ENCODE assay signal across 8 cellular contexts in the genomic region with DNA sequence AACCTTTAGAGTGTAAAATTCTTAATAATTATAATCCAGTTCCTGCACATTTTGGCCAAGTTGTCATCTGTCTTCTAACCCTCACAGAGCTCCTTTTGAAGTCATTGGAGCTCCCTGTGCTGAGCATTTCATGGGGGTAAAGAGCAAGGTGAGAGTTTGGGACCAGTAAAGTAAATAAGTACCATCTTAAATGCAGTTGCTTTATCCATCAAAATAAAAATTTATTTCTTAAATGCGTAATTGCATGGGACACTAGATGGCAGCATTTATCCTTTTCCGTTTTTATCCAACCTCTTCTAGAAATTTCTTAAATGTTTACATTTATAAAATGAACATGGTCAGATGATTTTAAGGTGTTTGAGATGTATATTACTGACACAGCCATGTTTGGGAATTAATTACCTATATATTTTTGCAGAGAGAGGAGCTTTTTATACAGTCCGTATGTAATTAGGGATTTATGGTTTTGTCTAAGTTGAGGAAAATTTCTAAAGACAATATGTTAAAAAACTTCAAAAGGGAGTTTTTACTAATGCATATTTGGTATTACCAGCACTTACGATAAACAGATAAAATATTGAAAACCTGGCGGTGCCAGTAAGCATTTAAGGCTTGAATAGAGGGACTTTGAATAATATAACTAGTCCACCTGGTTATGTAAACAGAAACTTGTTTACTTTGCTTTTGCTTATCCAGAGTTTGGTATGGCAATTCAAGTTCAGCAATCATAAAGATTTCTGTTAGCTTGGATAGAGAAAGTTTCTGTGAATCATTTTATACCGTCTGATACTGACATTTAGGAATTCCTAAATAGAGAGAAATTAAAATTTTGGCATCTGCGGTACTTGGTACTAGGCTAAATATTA. TPM values are rescaled to one million over a fixed set of nuclear protein-coding genes. Genes with fewer than 3 reads are reported as not detected.
A peak's percentile ranks its signal among the peaks of the same experiment; 100 is the strongest.
DNase-seq lines count a peak whose midpoint lies in the region; ATAC-seq and TF ChIP-seq lines count a peak whose summit lies in the region.

No MANE protein-coding gene starts in this region.

- no peak overlapping the region for H2BK15ac ChIP-seq in neuronal stem cell (ENCODE audit: low read length)

- H3K4ac ChIP-seq in neuronal stem cell (ENCODE audit: low read length) = no peak overlapping the region

- H3K4me1 ChIP-seq in CD8-positive, alpha-beta T cell (ENCODE audit: insufficient read depth, low read length) = no peaks in the 10 kb centered on the region
- H3K4me1 ChIP-seq in neuronal stem cell (ENCODE audit: control insufficient read depth in 2 of 2, insufficient read depth in 1 of 2, low read depth in 1 of 2, low read length in 2 of 2) = peaks cover 3% of the 10 kb centered on the region in 2 donors

- H2BK12ac ChIP-seq in neuronal stem cell (ENCODE audit: low read length) = no peak overlapping the region

- H3K4me1 Mint-ChIP-seq in CD8-positive, alpha-beta T cell (ENCODE audit: low read depth) = peaks cover 19% of the 10 kb centered on the region
- H3K4me1 Mint-ChIP-seq in brain (peaks cover 52% of the 10 kb centered on the region), mesothelial cell of epicardium (peaks cover 2% of the 10 kb centered on the region)

- no peak overlapping the region for H3K27ac ChIP-seq in CD8-positive, alpha-beta T cell (ENCODE audit: low read depth, low read length)
- no peak overlapping the region for H3K27ac ChIP-seq in neuronal stem cell (replicated peaks; ENCODE audit: low read length)

- H2AK5ac ChIP-seq in neuronal stem cell (ENCODE audit: low read depth, low read length) = no peak overlapping the region

- H3K27me3 Mint-ChIP-seq in CD8-positive, alpha-beta T cell (ENCODE audit: low read depth) = no peaks in the 10 kb centered on the region
- H3K27me3 Mint-ChIP-seq in brain (no peaks in the 10 kb centered on the region), mesothelial cell of epicardium (ENCODE audit: low read depth) (no peaks in the 10 kb centered on the region)

- H3K4me2 ChIP-seq in neuronal stem cell (ENCODE audit: insufficient read depth, low read length, poor library complexity, severe bottlenecking) = no peak overlapping the region

- H3K18ac ChIP-seq in neuronal stem cell (ENCODE audit: low read length) = no peak overlapping the region

- peaks cover 17% of the 10 kb centered on the region for H3K36me3 ChIP-seq in CD8-positive, alpha-beta T cell (ENCODE audit: insufficient read depth, low read length)
- peaks cover 11 to 100% of the 10 kb centered on the region in 2 donors for H3K36me3 ChIP-seq in neuronal stem cell (replicated peaks in 1 of 2; ENCODE audit: control insufficient read depth in 2 of 2, insufficient read depth in 2 of 2, low read length in 2 of 2)

- H3K79me1 ChIP-seq in neuronal stem cell (ENCODE audit: low read depth, low read length) = peaks cover 6% of the 10 kb centered on the region

- H4K8ac ChIP-seq in neuronal stem cell (ENCODE audit: low read depth, low read length) = no peak overlapping the region

- no peaks in the 10 kb centered on the region for H3K9me3 Mint-ChIP-seq in CD8-positive, alpha-beta T cell
- H3K9me3 Mint-ChIP-seq in brain = no peaks in the 10 kb centered on the region
- no peaks in the 10 kb centered on the region for H3K9me3 Mint-ChIP-seq in mesothelial cell of epicardium

- no peak overlapping the region for H2BK120ac ChIP-seq in neuronal stem cell (ENCODE audit: low read depth, low read length)

- CTCF ChIA-PET in CD8-positive, alpha-beta T cell (lab: Charles Lee) = interaction anchor here (1.3 kb wide), 1 partner anchor 206 kb away, joined by 4 read pairs; no protein-coding TSS in a partner anchor

- no peak overlapping the region for H3K4me3 ChIP-seq in CD8-positive, alpha-beta T cell (ENCODE audit: low read depth, low read length)
- peak overlapping the region; percentile 34 for H3K4me3 ChIP-seq in LNCaP clone FGC (ENCODE audit: low read depth, low read length)
- H3K4me3 ChIP-seq in neuronal stem cell (ENCODE audit: low read length in 2 of 2) = no peak overlapping the region

- DNase-seq in CD8-positive, alpha-beta T cell = no peak
- DNase-seq in LNCaP clone FGC (ENCODE audit: low read depth) (peak; percentile 26), mesothelial cell of epicardium (ENCODE audit: low spot score in 2 of 2, unreplicated experiment in 2 of 2) (no peak), neuronal stem cell (ENCODE audit: low spot score) (no peak), Ammon's horn (ENCODE audit: low spot score) (no peak)
- no peak for DNase-seq in stimulated activated CD4-positive, alpha-beta T cell treated with anti-CD3 and anti-CD28 coated beads, Interleukin-1b, Interleukin-23, amount 100 ng/mL, for 48 hours
- DNase-seq in activated naive CD4-positive, alpha-beta T cell treated with Interleukin-2 at 50 U/mL for 16 hours = no peak

- no peak overlapping the region for H3K14ac ChIP-seq in neuronal stem cell (ENCODE audit: low read length)

- H3K23ac ChIP-seq in neuronal stem cell (ENCODE audit: low read depth, low read length, poor library complexity) = no peak overlapping the region

- no peak overlapping the region for H3K4me3 Mint-ChIP-seq in CD8-positive, alpha-beta T cell
- no peak overlapping the region for H3K4me3 Mint-ChIP-seq in brain
- no peak overlapping the region for H3K4me3 Mint-ChIP-seq in mesothelial cell of epicardium

- no peak for ATAC-seq in CD8-positive, alpha-beta T cell

- H4K91ac ChIP-seq in neuronal stem cell (ENCODE audit: low read depth, low read length, poor library complexity) = no peak overlapping the region

- H3K9me3 ChIP-seq in CD8-positive, alpha-beta T cell (ENCODE audit: low read length) = no peaks in the 10 kb centered on the region
- no peaks in the 10 kb centered on the region for H3K9me3 ChIP-seq in neuronal stem cell (replicated peaks in 1 of 2; ENCODE audit: control insufficient read depth in 2 of 2, insufficient read depth in 1 of 2, low read depth in 1 of 2, low read length in 2 of 2)

- no peak overlapping the region for H3K9ac ChIP-seq in neuronal stem cell (ENCODE audit: low read depth, low read length, poor library complexity)

- peak; percentile 37 for TF ChIP-seq CTCF in CD8-positive, alpha-beta T cell (IDR thresholded peaks at IDR 0.05)
- TF ChIP-seq CTCF in LNCaP clone FGC (IDR thresholded peaks at IDR 0.05; ENCODE audit: control insufficient read depth, extremely low read depth, insufficient read depth) (peak; percentile 40), brain (conservative IDR thresholded peaks at IDR 0.05) (peak; percentile 62 to 78), mesothelial cell of epicardium (IDR thresholded peaks at IDR 0.05; ENCODE audit: unreplicated experiment) (peak; percentile 59)

- peaks cover 57% of the 10 kb centered on the region for H3K36me3 Mint-ChIP-seq in CD8-positive, alpha-beta T cell
- H3K36me3 Mint-ChIP-seq in brain = peaks cover 38% of the 10 kb centered on the region
- peaks cover 16% of the 10 kb centered on the region for H3K36me3 Mint-ChIP-seq in mesothelial cell of epicardium

- intact Hi-C loops in CD8-positive, alpha-beta T cell (cut with DNase I, micrococcal nuclease) = no loop called here

- POLR2A ChIA-PET in CD8-positive, alpha-beta T cell (lab: Charles Lee) = no interaction called here

- no peak overlapping the region for H2AFZ ChIP-seq in neuronal stem cell (ENCODE audit: low read length)

- no peak overlapping the region for H2BK5ac ChIP-seq in neuronal stem cell (ENCODE audit: low read length)

- no peak overlapping the region for H3K27ac Mint-ChIP-seq in CD8-positive, alpha-beta T cell
- H3K27ac Mint-ChIP-seq in brain (peak overlapping the region in 2 of 5 experiments; percentile 13 to 29), mesothelial cell of epicardium (no peak overlapping the region)

- WGBS in neuronal stem cell (ENCODE audit: extremely low coverage in 2 of 2, insufficient read length in 2 of 2, insufficient replicate concordance in 1 of 2), 2 donors = no CpG with 5 or more reads among the region's 7 CpGs

- H3K27me3 ChIP-seq in CD8-positive, alpha-beta T cell (ENCODE audit: insufficient read depth, low read length) = no peaks in the 10 kb centered on the region
- peaks cover 0 to 2% (median 0%) of the 10 kb centered on the region in 3 experiments for H3K27me3 ChIP-seq in neuronal stem cell (ENCODE audit: control insufficient read depth in 3 of 3, insufficient read depth in 3 of 3, low read depth in 1 of 3, low read length in 3 of 3)

RNA-seq across cellular contexts. Expression of gene ACSL3, which starts 54.5 kb away (rescaled TPM):
- total RNA-seq in CD8-positive, alpha-beta T cell = 10 to 100 TPM; 89.5 to 97.6 TPM
- 14.1 TPM for polyA plus RNA-seq in brain (ENCODE audit: insufficient read depth, low read depth, low replicate concordance)
- 74.5 to 84.3 TPM (median 81.6 TPM) in 3 replicates for total RNA-seq in mesothelial cell of epicardium
- polyA plus RNA-seq in neuronal stem cell (2013, experiment 1 of 2) = 64.8 TPM
- polyA plus RNA-seq in neuronal stem cell (2013, experiment 2 of 2) = 66.0 TPM
